In genomic region chr6:29964904-29965872, GRCh38 we compare ENCODE assay signal across 1 cellular context.
A peak's percentile ranks its signal among the peaks of the same experiment; 100 is the strongest.
TF ChIP-seq lines count a peak whose summit lies in the region.

No MANE protein-coding gene starts in this region.

TF ChIP-seq in HepG2, 621 proteins besides CTCF, POLR2A, EP300 and RAD21 (continued from another document and continues in another):
- TF ChIP-seq ZNF142 (CRISPR knock-in tag; IDR thresholded peaks at IDR 0.05) (no peak), MAZ (IDR thresholded peaks at IDR 0.05; ENCODE audit: borderline replicate concordance, low read depth, low read length) (no peak; the same call in 1 of the 2 replicates), MAZ (CRISPR knock-in tag; IDR thresholded peaks at IDR 0.05; ENCODE audit: low read depth) (no peak), LCORL (IDR thresholded peaks at IDR 0.05) (no peak), LCORL (CRISPR knock-in tag; IDR thresholded peaks at IDR 0.05) (peak; percentile 71), ZNF775 (CRISPR knock-in tag; IDR thresholded peaks at IDR 0.05; ENCODE audit: borderline replicate concordance) (0 out of 2 replicates have a peak, but pooled peaks have one; percentile 35), CSRNP2 (CRISPR knock-in tag; conservative IDR thresholded peaks at IDR 0.05; ENCODE audit: low read depth) (no peak), TP53 (CRISPR knock-in tag; conservative IDR thresholded peaks at IDR 0.05) (no peak), GMEB2 (CRISPR knock-in tag; IDR thresholded peaks at IDR 0.05; ENCODE audit: low read depth) (no peak), SAP130 (CRISPR knock-in tag; IDR thresholded peaks at IDR 0.05; ENCODE audit: low read depth) (peak; percentile 99), KAT2B (IDR thresholded peaks at IDR 0.05; ENCODE audit: borderline replicate concordance, low read depth, low read length) (no peak), PATZ1 (CRISPR knock-in tag; IDR thresholded peaks at IDR 0.05) (peak; percentile 54), GZF1 (CRISPR knock-in tag; IDR thresholded peaks at IDR 0.05) (no peak), ZNF501 (CRISPR knock-in tag; IDR thresholded peaks at IDR 0.05) (peak; percentile 84; the same call in 1 of the 2 replicates), ZNF891 (CRISPR knock-in tag; IDR thresholded peaks at IDR 0.05) (no peak), MAX (IDR thresholded peaks at IDR 0.05) (peak; percentile 62), ZFP36 (IDR thresholded peaks at IDR 0.05; ENCODE audit: borderline replicate concordance, low read depth, low read length, partially characterized antibody) (no peak), ZNF780A (CRISPR knock-in tag; IDR thresholded peaks at IDR 0.05) (no peak), TOE1 (CRISPR knock-in tag; IDR thresholded peaks at IDR 0.05) (peak; percentile 84; the same call in 1 of the 2 replicates), MAFG (CRISPR knock-in tag; IDR thresholded peaks at IDR 0.05) (peak; percentile 95), FOXJ3 (CRISPR knock-in tag; IDR thresholded peaks at IDR 0.05; ENCODE audit: borderline replicate concordance) (peak; percentile 53; the same call in 1 of the 2 replicates), TRAFD1 (CRISPR knock-in tag; IDR thresholded peaks at IDR 0.05; ENCODE audit: borderline replicate concordance) (no peak), ZNF292 (CRISPR knock-in tag; IDR thresholded peaks at IDR 0.05; ENCODE audit: borderline replicate concordance, low read depth) (peak; percentile 98; the same call in 1 of the 2 replicates), NCOA1 (CRISPR knock-in tag; IDR thresholded peaks at IDR 0.05) (no peak), ZNF788 (CRISPR knock-in tag; IDR thresholded peaks at IDR 0.05; ENCODE audit: borderline replicate concordance) (peak; percentile 79; the same call in 1 of the 2 replicates), ZNF276 (CRISPR knock-in tag; IDR thresholded peaks at IDR 0.05; ENCODE audit: low read depth) (0 out of 2 replicates have a peak, but pooled peaks have one; percentile 39), ZNF503 (CRISPR knock-in tag; IDR thresholded peaks at IDR 0.05) (peak; percentile 47; the same call in 1 of the 2 replicates), JUN (CRISPR knock-in tag; IDR thresholded peaks at IDR 0.05) (no peak), SALL2 (CRISPR knock-in tag; IDR thresholded peaks at IDR 0.05) (no peak), MATR3 (CRISPR knock-in tag; IDR thresholded peaks at IDR 0.05) (no peak), ZUFSP (CRISPR knock-in tag; IDR thresholded peaks at IDR 0.05; ENCODE audit: borderline replicate concordance) (no peak), BORCS8-MEF2B (CRISPR knock-in tag; IDR thresholded peaks at IDR 0.05) (peak; percentile 50; the same call in 1 of the 2 replicates), LRRFIP1 (CRISPR knock-in tag; conservative IDR thresholded peaks at IDR 0.05) (no peak), YY1 (IDR thresholded peaks at IDR 0.05; ENCODE audit: insufficient read depth, insufficient replicate concordance, low read depth, low read length) (peak; percentile 16), GLI4 (CRISPR knock-in tag; IDR thresholded peaks at IDR 0.05; ENCODE audit: borderline replicate concordance) (peak; percentile 85; the same call in 1 of the 2 replicates), ZNF678 (CRISPR knock-in tag; IDR thresholded peaks at IDR 0.05) (no peak)
